2 cellular contexts compared by ENCODE assay signal in the genomic region with DNA sequence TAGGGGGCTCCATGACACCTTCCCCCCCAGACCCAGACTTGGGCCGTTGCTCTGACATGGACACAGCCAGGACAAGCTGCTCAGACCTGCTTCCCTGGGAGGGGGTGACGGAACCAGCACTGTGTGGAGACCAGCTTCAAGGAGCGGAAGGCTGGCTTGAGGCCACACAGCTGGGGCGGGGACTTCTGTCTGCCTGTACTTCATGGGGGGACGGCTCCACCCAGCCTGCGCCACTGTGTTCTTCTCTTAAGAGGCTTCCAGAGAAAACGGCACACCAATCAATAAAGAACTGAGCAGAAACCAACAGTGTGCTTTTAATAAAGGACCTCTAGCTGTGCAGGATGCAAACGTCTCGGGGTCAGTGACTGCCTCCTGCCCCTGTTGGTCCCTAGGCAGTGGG. TPM values are rescaled to one million over a fixed set of nuclear protein-coding genes. Genes with fewer than 3 reads are reported as not detected.
DNase-seq lines count a peak whose midpoint lies in the region; TF ChIP-seq lines count a peak whose summit lies in the region.
"Not testable (repeated sequence)": the region's sequence is repeated elsewhere in the genome, so short reads cannot be mapped to it uniquely, and the experiment has no call there.

No MANE protein-coding gene starts in this region.

- not testable (repeated sequence) for TF ChIP-seq CTCF in thyroid gland (IDR thresholded peaks at IDR 0.05)

- not testable (repeated sequence) for H3K27me3 ChIP-seq in skeletal muscle tissue (ENCODE audit: control insufficient read depth in 3 of 3, insufficient read depth in 3 of 3, low read length in 3 of 3); thyroid gland

- not testable (repeated sequence) for H3K9ac ChIP-seq in skeletal muscle tissue (ENCODE audit: low read depth in 1 of 3, low read length in 3 of 3)

- peak; percentile 57 to 76 for DNase-seq in thyroid gland

- not testable (repeated sequence) for TF ChIP-seq POLR2A in thyroid gland (IDR thresholded peaks at IDR 0.05)

- WGBS in thyroid gland, 2 donors, result 27% methylated on average over 5 of the region's 9 CpGs; no CpG with 5 or more reads in 1 of the 2 donors

- not testable (repeated sequence) for H3K9me3 ChIP-seq in skeletal muscle tissue (ENCODE audit: control insufficient read depth in 3 of 3, low read length in 3 of 3); thyroid gland

- not testable (repeated sequence) for H3K4me3 ChIP-seq in skeletal muscle tissue (ENCODE audit: low read length in 3 of 3); thyroid gland (replicated peaks in 1 of 3)

- intact Hi-C loops in thyroid gland (cut with DNase I), result not testable (repeated sequence)

- H3K36me3 ChIP-seq in skeletal muscle tissue (ENCODE audit: control insufficient read depth in 3 of 3, insufficient read depth in 3 of 3, low read length in 3 of 3); thyroid gland: not testable (repeated sequence)

- not testable (repeated sequence) for H3K4me1 ChIP-seq in skeletal muscle tissue (ENCODE audit: control insufficient read depth in 3 of 3, insufficient read depth in 3 of 3, low read length in 3 of 3); thyroid gland

- H3K27ac ChIP-seq in skeletal muscle tissue (ENCODE audit: low read depth, low read length), result peak overlapping the region; percentile 25
- H3K27ac ChIP-seq in thyroid gland, result not testable (repeated sequence)

RNA-seq across cellular contexts. Expression of a gene that starts 28.3 kb away (rescaled TPM):
- total RNA-seq in skeletal muscle tissue, result 8.9 TPM
- 10 to 100 TPM; 18.1 to 40.8 (median 27.2) TPM for total RNA-seq in thyroid gland
